Comparison of ENCODE assay signal across 17 cellular contexts in genomic region chr2:216504376-216504762, GRCh38. TPM values are rescaled to one million over a fixed set of nuclear protein-coding genes. Genes with fewer than 3 reads are reported as not detected.
DNase-seq lines count a peak whose midpoint lies in the region; ATAC-seq and TF ChIP-seq lines count a peak whose summit lies in the region.
"Had no signal": no experiment of that assay in that cellular context is flagged by ENCODE, and none has a peak within 500 bp of the region (broad histone marks: within the 10 kb centered on the region; RNA-seq: fewer than 3 reads in every experiment).

No MANE protein-coding gene starts in this region.

- H3K36me3 ChIP-seq in cardiac muscle cell = peaks cover 37% of the 10 kb centered on the region
- peaks cover 56% of the 10 kb centered on the region for H3K36me3 ChIP-seq in right atrium auricular region
- peaks cover 54% of the 10 kb centered on the region for H3K36me3 ChIP-seq in Loucy (ENCODE audit: insufficient read depth, low read length)
- no peaks in the 10 kb centered on the region for H3K36me3 ChIP-seq in breast epithelium
- H3K36me3 ChIP-seq in PC-9 (ENCODE audit: low read depth) = peaks cover 53% of the 10 kb centered on the region
- H3K36me3 ChIP-seq: prostate gland had no signal

- no peak for ATAC-seq in central memory CD8-positive, alpha-beta T cell (replicated peaks; ENCODE audit: extremely low read depth, poor library complexity, severe bottlenecking)
- no peak for ATAC-seq in stimulated activated effector memory CD8-positive, alpha-beta T cell treated with anti-CD3 and anti-CD28 coated beads, Interleukin-12 subunit alpha, Interleukin-12 subunit beta, amount 100 ng/mL, for 72 hours
- no peak for ATAC-seq in HG03457 (IDR thresholded peaks at IDR 0.05; ENCODE audit: unreplicated experiment)
- ATAC-seq: Panc1 had no signal

- no peak for TF ChIP-seq CTCF in cardiac muscle cell (IDR thresholded peaks at IDR 0.05; ENCODE audit: low read depth, low read length)
- TF ChIP-seq CTCF in right atrium auricular region (IDR thresholded peaks at IDR 0.05) = no peak
- TF ChIP-seq CTCF in Loucy (conservative IDR thresholded peaks at IDR 0.05; ENCODE audit: low read length) = no peak
- no peak for TF ChIP-seq CTCF in breast epithelium (IDR thresholded peaks at IDR 0.05)
- TF ChIP-seq CTCF in PC-9 (conservative IDR thresholded peaks at IDR 0.05) = no peak

- H3K27me3 Mint-ChIP-seq in central memory CD8-positive, alpha-beta T cell = no peaks in the 10 kb centered on the region

- intact Hi-C loops in breast epithelium (cut with DNase I; ENCODE audit: low total_unique reads) = no loop called here
- intact Hi-C loops in PC-9 (cut with micrococcal nuclease; ENCODE audit: unreplicated experiment) = no loop called here

- H3K4me3 Mint-ChIP-seq in central memory CD8-positive, alpha-beta T cell = no peak overlapping the region
- H3K4me3 Mint-ChIP-seq in stimulated activated effector memory CD8-positive, alpha-beta T cell treated with anti-CD3 and anti-CD28 coated beads, Interleukin-12 subunit alpha, Interleukin-12 subunit beta, amount 100 ng/mL, for 72 hours = no peak overlapping the region

- H3K27me3 ChIP-seq in cardiac muscle cell (no peaks in the 10 kb centered on the region), right atrium auricular region (no peaks in the 10 kb centered on the region), Loucy (ENCODE audit: insufficient read depth, low read length, poor library complexity, severe bottlenecking) (peaks cover 4% of the 10 kb centered on the region), breast epithelium (no peaks in the 10 kb centered on the region), PC-9 (ENCODE audit: insufficient read depth, low read depth) (no peaks in the 10 kb centered on the region)
- H3K27me3 ChIP-seq: adrenal gland had no signal

- peak overlapping the region; percentile 96 for H3K4me2 ChIP-seq in Loucy (ENCODE audit: low read depth, low read length, poor library complexity, severe bottlenecking)
- no peak overlapping the region for H3K4me2 ChIP-seq in PC-9

- no TSS peak for BruUV-seq in PC-9 (replicated peaks; lab: Mats Ljungman, UMichigan)

- CTCF ChIA-PET in PC-9 (lab: Charles Lee) = no interaction called here

- H3K27ac ChIP-seq in cardiac muscle cell (peak overlapping the region; percentile 72), right atrium auricular region (no peak overlapping the region), breast epithelium (no peak overlapping the region), PC-9 (no peak overlapping the region)
- H3K27ac ChIP-seq: adrenal gland, prostate gland, VCaP had no signal

- peaks cover 54% of the 10 kb centered on the region for H3K36me3 Mint-ChIP-seq in central memory CD8-positive, alpha-beta T cell (ENCODE audit: insufficient read depth)
- H3K36me3 Mint-ChIP-seq in stimulated activated effector memory CD8-positive, alpha-beta T cell treated with anti-CD3 and anti-CD28 coated beads, Interleukin-12 subunit alpha, Interleukin-12 subunit beta, amount 100 ng/mL, for 72 hours = peaks cover 93% of the 10 kb centered on the region

- H3K9me3 ChIP-seq in cardiac muscle cell (ENCODE audit: low read depth) (no peaks in the 10 kb centered on the region), right atrium auricular region (no peaks in the 10 kb centered on the region), Loucy (ENCODE audit: insufficient read depth, low read depth, low read length) (no peaks in the 10 kb centered on the region), breast epithelium (no peaks in the 10 kb centered on the region), PC-9 (ENCODE audit: insufficient read depth, low read depth) (no peaks in the 10 kb centered on the region)
- H3K9me3 ChIP-seq: adrenal gland, prostate gland had no signal

- peaks cover 18% of the 10 kb centered on the region for H3K4me1 ChIP-seq in cardiac muscle cell (ENCODE audit: low read depth)
- peaks cover 0 to 24% of the 10 kb centered on the region in 2 donors for H3K4me1 ChIP-seq in right atrium auricular region
- H3K4me1 ChIP-seq in Loucy (ENCODE audit: insufficient read depth, low read length, poor library complexity, severe bottlenecking) = peaks cover 45% of the 10 kb centered on the region
- peaks cover 0 to 8% of the 10 kb centered on the region in 2 donors for H3K4me1 ChIP-seq in breast epithelium
- H3K4me1 ChIP-seq in PC-9 (replicated peaks; ENCODE audit: insufficient read depth) = peaks cover 23% of the 10 kb centered on the region

- H4K20me1 ChIP-seq in Loucy (ENCODE audit: insufficient read depth, low read length, poor library complexity, severe bottlenecking) (peaks cover 61% of the 10 kb centered on the region), PC-9 (ENCODE audit: insufficient read depth) (peaks cover 53% of the 10 kb centered on the region)

- POLR2A ChIA-PET in PC-9 (lab: Charles Lee; ENCODE audit: unreplicated experiment) = interaction anchor here (0.7 kb wide), 1 partner anchor 287 kb away, joined by 9 read pairs; no protein-coding TSS in a partner anchor

- peaks cover 46% of the 10 kb centered on the region for H3K4me1 Mint-ChIP-seq in central memory CD8-positive, alpha-beta T cell
- H3K4me1 Mint-ChIP-seq in stimulated activated effector memory CD8-positive, alpha-beta T cell treated with anti-CD3 and anti-CD28 coated beads, Interleukin-12 subunit alpha, Interleukin-12 subunit beta, amount 100 ng/mL, for 72 hours = peaks cover 46% of the 10 kb centered on the region

- H3K4me3 ChIP-seq in cardiac muscle cell (no peak overlapping the region), right atrium auricular region (no peak overlapping the region), Loucy (ENCODE audit: low read length, poor library complexity, severe bottlenecking) (peak overlapping the region; percentile 90), breast epithelium (no peak overlapping the region), PC-9 (no peak overlapping the region)
- H3K4me3 ChIP-seq: adrenal gland, prostate gland had no signal

- no peak overlapping the region for H2AFZ ChIP-seq in Loucy (ENCODE audit: low read length)
- H2AFZ ChIP-seq in PC-9 = no peak overlapping the region

- no peaks in the 10 kb centered on the region for H3K9me2 ChIP-seq in Loucy (replicated peaks; ENCODE audit: low read depth, low read length)
- no peaks in the 10 kb centered on the region for H3K9me2 ChIP-seq in PC-9 (ENCODE audit: insufficient read depth)

- peak overlapping the region; percentile 19 for H3K27ac Mint-ChIP-seq in central memory CD8-positive, alpha-beta T cell (ENCODE audit: low read depth)
- peak overlapping the region; percentile 77 for H3K27ac Mint-ChIP-seq in stimulated activated effector memory CD8-positive, alpha-beta T cell treated with anti-CD3 and anti-CD28 coated beads, Interleukin-12 subunit alpha, Interleukin-12 subunit beta, amount 100 ng/mL, for 72 hours

- no peak for TF ChIP-seq POLR2A in breast epithelium (IDR thresholded peaks at IDR 0.05)

- H3F3A ChIP-seq in Loucy (ENCODE audit: low read depth) (no peaks in the 10 kb centered on the region; the same call in 1 of the 2 replicates), PC-9 (ENCODE audit: insufficient read depth, low read depth) (peaks cover 86% of the 10 kb centered on the region)

- DNase-seq in cardiac muscle cell (ENCODE audit: low read depth in 1 of 2, low spot score in 1 of 2) (no peak), right atrium auricular region (ENCODE audit: low spot score) (no peak), breast epithelium (ENCODE audit: low spot score in 2 of 2) (no peak), PC-9 (no peak)
- DNase-seq in central memory CD8-positive, alpha-beta T cell (ENCODE audit: low spot score in 2 of 2) = no peak
- no peak for DNase-seq in stimulated activated effector memory CD8-positive, alpha-beta T cell treated with anti-CD3 and anti-CD28 coated beads, Interleukin-12 subunit alpha, Interleukin-12 subunit beta, amount 100 ng/mL, for 72 hours (ENCODE audit: low spot score in 2 of 2)
- DNase-seq: adrenal gland, AML-193, foreskin melanocyte, NCI-H187 treated with DMSO at 0.1 percent for 48 hours, NCI-H510A treated with DMSO at 0.1 percent for 48 hours, SW 1271 had no signal

- H3K79me2 ChIP-seq in Loucy (ENCODE audit: insufficient read depth, low read length) (peaks cover 64% of the 10 kb centered on the region), PC-9 (ENCODE audit: low read depth) (peaks cover 38% of the 10 kb centered on the region)

- H3K9me3 Mint-ChIP-seq in central memory CD8-positive, alpha-beta T cell = no peaks in the 10 kb centered on the region
- H3K9me3 Mint-ChIP-seq in stimulated activated effector memory CD8-positive, alpha-beta T cell treated with anti-CD3 and anti-CD28 coated beads, Interleukin-12 subunit alpha, Interleukin-12 subunit beta, amount 100 ng/mL, for 72 hours = no peaks in the 10 kb centered on the region

- H3K9ac ChIP-seq in Loucy (ENCODE audit: low read depth, low read length, poor library complexity, severe bottlenecking) = no peak overlapping the region

RNA-seq across cellular contexts. Expression of gene RPL37A, which starts 5.7 kb away (rescaled TPM):
- total RNA-seq in cardiac muscle cell (685 and 1,239 TPM in 2 replicates), right atrium auricular region (1,000 to 10,000 TPM in 1 of 2 donors, 100 to 1,000 TPM in 1; 425 to 1,004 TPM), breast epithelium (1,000 to 10,000 TPM; 1,604 to 2,277 (median 1,692) TPM), PC-9 (2021) (2,248 and 2,378 TPM in 2 replicates)
- polyA plus RNA-seq in cardiac muscle cell = 1,245 and 1,367 TPM in 2 replicates
